23 cellular contexts compared by ENCODE assay signal in genomic region chr5:42915306-42915866, GRCh38.
"Had no signal": no experiment of that assay in that cellular context is flagged by ENCODE, and none has a peak within 500 bp of the region (broad histone marks: within the 10 kb centered on the region; RNA-seq: fewer than 3 reads in every experiment).

No MANE protein-coding gene starts in this region.

- ATAC-seq: Panc1, PC-3 had no signal

- H3K9me2 ChIP-seq: SK-N-SH had no signal

- H3K4me2 ChIP-seq: KMS-11, SK-N-SH had no signal

- H3K9ac ChIP-seq: KMS-11, SK-N-SH had no signal

- H3K27ac ChIP-seq: KMS-11, RWPE1 had no signal

- DNase-seq: IMR-90; MV-4-11; NCI-H1048; NCI-H1105; NCI-H1417; NCI-H1436 treated with DMSO at 0.1 percent for 48 hours; NCI-H1694; NCI-H187 treated with DMSO at 0.1 percent for 48 hours; NCI-H2029 treated with DMSO at 0.1 percent for 48 hours; NCI-H2171 treated with DMSO at 0.1 percent for 48 hours; NCI-H2227 treated with DMSO at 0.1 percent for 48 hours; NCI-H510A; NCI-H524 treated with DMSO at 0.1 percent for 48 hours; NCI-H69; NCI-H774; NK-92 treated with Interleukin-12 subunit alpha and Interleukin-12 subunit beta, amount 100 ng/mL, for 24 hours; PC-3; SHP77; SK-N-SH; SW 1271 had no signal

- H3K9me3 ChIP-seq: SK-N-SH had no signal
